ENCODE assay signal across 6 cellular contexts in the genomic region with DNA sequence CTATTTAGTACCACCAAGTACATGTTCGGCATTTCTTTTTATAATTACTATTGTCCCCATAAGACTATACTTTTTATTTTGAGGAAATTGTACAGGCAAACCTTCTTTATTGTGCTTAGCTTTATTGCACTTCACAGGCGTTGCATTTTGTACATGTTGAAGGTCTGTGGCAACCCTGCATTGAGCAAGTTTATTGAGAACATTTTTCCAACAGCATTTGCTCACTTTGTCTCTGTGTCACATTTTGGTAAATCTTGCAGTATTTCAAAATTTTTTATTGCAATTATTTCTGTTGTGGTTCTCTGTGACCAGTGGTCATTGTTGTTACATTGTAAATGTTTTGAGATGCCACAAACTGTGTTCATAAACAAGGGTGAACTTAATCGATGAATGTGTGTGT. TPM values are rescaled to one million over a fixed set of nuclear protein-coding genes. Genes with fewer than 3 reads are reported as not detected.
"Had no signal": no experiment of that assay in that cellular context is flagged by ENCODE, and none has a peak within 500 bp of the region (broad histone marks: within the 10 kb centered on the region; RNA-seq: fewer than 3 reads in every experiment).

No MANE protein-coding gene starts in this region.

- H3K4me2 ChIP-seq: GM23338 had no signal

- H2AFZ ChIP-seq: GM23338 had no signal

- H3K4me3 ChIP-seq: GM23338, K562 had no signal

- DNase-seq: H9, HCEC 1CT, IMR-90 had no signal

- ATAC-seq: GM23338, K562 had no signal

RNA-seq across cellular contexts. Expression of a gene that starts 10.8 kb away (rescaled TPM):
- total RNA-seq: HT-29, IMR-90, K562 had no signal
- polyA plus RNA-seq: K562 had no signal

RNA-seq across cellular contexts. Expression of a gene that starts 21.3 kb away (rescaled TPM):
- total RNA-seq: HT-29, IMR-90 had no signal
- polyA plus RNA-seq: IMR-90 had no signal

RNA-seq across cellular contexts. Expression of a gene that starts 27.5 kb away (rescaled TPM):
- total RNA-seq: GM23338, IMR-90, K562 had no signal
- polyA plus RNA-seq: IMR-90 had no signal
